26 cellular contexts compared by ENCODE assay signal in genomic region chr12:1138691-1139090, GRCh38.
"Had no signal": no experiment of that assay in that cellular context is flagged by ENCODE, and none has a peak within 500 bp of the region (broad histone marks: within the 10 kb centered on the region; RNA-seq: fewer than 3 reads in every experiment).

No MANE protein-coding gene starts in this region.

- DNase-seq: dorsolateral prefrontal cortex; effector CD4-positive, alpha-beta T cell; foreskin fibroblast; gastrocnemius medialis; head of caudate nucleus; left ventricle myocardium superior; lower lobe of right lung; mucosa of descending colon; naive thymus-derived CD8-positive, alpha-beta T cell; occipital lobe; ovary; posterior cingulate gyrus; right lobe of liver; stimulated activated CD4-positive, alpha-beta T cell treated with anti-CD3 and anti-CD28 coated beads, Interleukin-12 subunit alpha, Interleukin-12 subunit beta, amount 100 ng/mL, for 4 hours; stimulated activated CD4-positive, alpha-beta T cell treated with anti-CD3 and anti-CD28 coated beads, Interleukin-1b, Interleukin-23, amount 100 ng/mL, for 48 hours; stimulated activated CD4-positive, alpha-beta T cell treated with anti-CD3 and anti-CD28 coated beads, Interleukin-4, amount 100 ng/mL, for 1 hour; stimulated activated CD8-positive, alpha-beta memory T cell treated with anti-CD3 and anti-CD28 coated beads, Interleukin-4, amount 100 ng/mL, for 48 hours; stimulated activated naive CD4-positive, alpha-beta T cell; stimulated activated naive CD8-positive, alpha-beta T cell treated with anti-CD3 and anti-CD28 coated beads, Interleukin-15, amount 100 ng/mL, for 72 hours; thyroid gland; trophoblast cell had no signal

- H3K27me3 Mint-ChIP-seq: naive thymus-derived CD8-positive, alpha-beta T cell; stimulated activated naive CD8-positive, alpha-beta T cell treated with anti-CD3 and anti-CD28 coated beads, Interleukin-15, amount 100 ng/mL, for 72 hours had no signal

- H3K27ac ChIP-seq: dorsolateral prefrontal cortex, epithelial cell of prostate, gastrocnemius medialis, lower lobe of right lung, ovary, right lobe of liver, thyroid gland, vagina had no signal

- H3K4me1 Mint-ChIP-seq: stimulated activated naive CD8-positive, alpha-beta T cell treated with anti-CD3 and anti-CD28 coated beads, Interleukin-15, amount 100 ng/mL, for 72 hours had no signal

- ATAC-seq: esophagus mucosa; gastrocnemius medialis; left ventricle myocardium superior; lower lobe of right lung; mucosa of descending colon; naive thymus-derived CD8-positive, alpha-beta T cell; right lobe of liver; stimulated activated naive CD8-positive, alpha-beta T cell treated with anti-CD3 and anti-CD28 coated beads, Interleukin-15, amount 100 ng/mL, for 72 hours had no signal

- H3K36me3 ChIP-seq: gastrocnemius medialis, lower lobe of right lung, ovary, right lobe of liver, thyroid gland had no signal

- H3K4me3 ChIP-seq: dorsolateral prefrontal cortex, gastrocnemius medialis, lower lobe of right lung, mucosa of descending colon, ovary, right lobe of liver, smooth muscle cell, thyroid gland, vagina had no signal

- H3K4me3 Mint-ChIP-seq: mesothelial cell of epicardium; naive thymus-derived CD8-positive, alpha-beta T cell; stimulated activated naive CD8-positive, alpha-beta T cell treated with anti-CD3 and anti-CD28 coated beads, Interleukin-15, amount 100 ng/mL, for 72 hours had no signal

- H3K9me3 Mint-ChIP-seq: mesothelial cell of epicardium; naive thymus-derived CD8-positive, alpha-beta T cell; stimulated activated naive CD8-positive, alpha-beta T cell treated with anti-CD3 and anti-CD28 coated beads, Interleukin-15, amount 100 ng/mL, for 72 hours had no signal

- H3K4me1 ChIP-seq: gastrocnemius medialis, lower lobe of right lung, vagina had no signal

- H3K9me3 ChIP-seq: gastrocnemius medialis, lower lobe of right lung, mucosa of descending colon, ovary, right lobe of liver, thyroid gland, vagina had no signal

- H3K27me3 ChIP-seq: dorsolateral prefrontal cortex, gastrocnemius medialis, ovary, right lobe of liver, thyroid gland, vagina had no signal

- H3K27ac Mint-ChIP-seq: mesothelial cell of epicardium had no signal
